20 cellular contexts compared by ENCODE assay signal in the genomic region with DNA sequence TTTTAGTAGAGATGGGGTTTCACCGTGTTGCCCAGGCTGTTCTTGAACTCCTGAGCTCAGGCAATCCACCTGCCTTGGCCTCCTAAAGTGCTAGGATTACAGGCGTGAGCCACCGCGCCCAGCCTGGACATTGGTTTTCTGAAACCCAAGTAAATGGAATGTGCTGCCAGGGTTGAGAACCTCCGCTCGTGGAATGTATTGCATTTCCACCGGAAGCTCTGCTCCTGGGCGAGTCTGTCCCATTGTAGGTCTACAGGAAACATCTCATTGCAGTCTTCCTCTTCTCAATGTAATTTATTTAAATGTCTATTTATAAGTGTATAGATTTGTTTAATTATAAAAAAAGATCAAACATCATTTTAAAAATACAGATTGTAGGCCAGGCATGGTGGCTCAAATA. TPM values are rescaled to one million over a fixed set of nuclear protein-coding genes. Genes with fewer than 3 reads are reported as not detected.
DNase-seq lines count a peak whose midpoint lies in the region; ATAC-seq, FAIRE-seq and TF ChIP-seq lines count a peak whose summit lies in the region.
"Had no signal": no experiment of that assay in that cellular context is flagged by ENCODE, and none has a peak within 500 bp of the region (broad histone marks: within the 10 kb centered on the region; RNA-seq: fewer than 3 reads in every experiment).

No MANE protein-coding gene starts in this region.

- H3K27ac Mint-ChIP-seq in central memory CD8-positive, alpha-beta T cell (ENCODE audit: low read depth), result peak overlapping the region; percentile 70
- H3K27ac Mint-ChIP-seq: CD4-positive, alpha-beta T cell; CD8-positive, alpha-beta memory T cell had no signal

- peak; percentile 55 for FAIRE-seq in endothelial cell of umbilical vein (lab: Jason Lieb, UNC)
- FAIRE-seq: A549, D721Med, GM12878, GM19239 had no signal

- H3K9me3 ChIP-seq in SK-N-MC (ENCODE audit: low read depth, low read length) (no peaks in the 10 kb centered on the region), endothelial cell of umbilical vein (replicated peaks; ENCODE audit: control insufficient read depth, insufficient read depth, low read length) (no peaks in the 10 kb centered on the region)
- H3K9me3 ChIP-seq: A549, BE2C had no signal

- no peak for DNase-seq in SK-N-MC (ENCODE audit: low read depth, low spot score)
- no peak for DNase-seq in central memory CD8-positive, alpha-beta T cell (ENCODE audit: low spot score in 2 of 2)
- no peak for DNase-seq in endothelial cell of umbilical vein (ENCODE audit: low read depth, low spot score)
- no peak for DNase-seq in H4 (ENCODE audit: low spot score)
- no peak for DNase-seq in T-helper 9 cell
- DNase-seq: AML-193; CD4-positive, alpha-beta T cell; CD8-positive, alpha-beta memory T cell; DMS79; GDM1 had no signal

- H3K4me3 Mint-ChIP-seq in central memory CD8-positive, alpha-beta T cell, result no peak overlapping the region
- H3K4me3 Mint-ChIP-seq: CD14-positive monocyte; CD4-positive, alpha-beta T cell; CD8-positive, alpha-beta memory T cell; H9 had no signal

- dilution Hi-C loops in endothelial cell of umbilical vein (cut with MboI; ENCODE audit: extremely low pct_ligation_motif_present, low sequenced_read_pairs), result no loop called here

- peaks cover under 1% of the 10 kb centered on the region for H3K36me3 Mint-ChIP-seq in central memory CD8-positive, alpha-beta T cell (ENCODE audit: insufficient read depth)
- H3K36me3 Mint-ChIP-seq: CD14-positive monocyte; CD8-positive, alpha-beta memory T cell had no signal

- H4K20me1 ChIP-seq in endothelial cell of umbilical vein (replicated peaks; ENCODE audit: control insufficient read depth, extremely low read depth, insufficient read depth, low read length), result no peaks in the 10 kb centered on the region
- H4K20me1 ChIP-seq: BLaER1 treated with 17β-estradiol and CSF1 and Interleukin-3, amounts not matched to agents 10 nM and 100 nM had no signal

- TF ChIP-seq POLR2A in endothelial cell of umbilical vein (IDR thresholded peaks at IDR 0.05; ENCODE audit: low read depth, low read length), result no peak

- no TSS peak for BruUV-seq in endothelial cell of umbilical vein (replicated peaks; lab: Mats Ljungman, UMichigan)

- H3K4me1 Mint-ChIP-seq in central memory CD8-positive, alpha-beta T cell, result peaks cover 2% of the 10 kb centered on the region
- H3K4me1 Mint-ChIP-seq: CD8-positive, alpha-beta memory T cell had no signal

- no peaks in the 10 kb centered on the region for H3K9me3 Mint-ChIP-seq in central memory CD8-positive, alpha-beta T cell
- H3K9me3 Mint-ChIP-seq: CD4-positive, alpha-beta T cell; CD8-positive, alpha-beta memory T cell; H9 had no signal

- H3K9ac ChIP-seq in SK-N-MC (ENCODE audit: insufficient read length) (no peak overlapping the region), endothelial cell of umbilical vein (replicated peaks; ENCODE audit: extremely low read depth, insufficient read depth, low read length) (no peak overlapping the region)
- H3K9ac ChIP-seq: BLaER1 treated with 17β-estradiol and CSF1 and Interleukin-3, amounts not matched to agents 10 nM and 100 nM; GM23248 had no signal

- no peak for ATAC-seq in central memory CD8-positive, alpha-beta T cell (replicated peaks; ENCODE audit: extremely low read depth, poor library complexity, severe bottlenecking)
- ATAC-seq in HG03108 (IDR thresholded peaks at IDR 0.05; ENCODE audit: unreplicated experiment), result no peak
- ATAC-seq: GM12878 had no signal

- H3K4me1 ChIP-seq in endothelial cell of umbilical vein (ENCODE audit: control insufficient read depth, extremely low read depth, insufficient read depth, low read length), result no peaks in the 10 kb centered on the region
- H3K4me1 ChIP-seq: A549, BE2C had no signal

- no peaks in the 10 kb centered on the region for H3K79me2 ChIP-seq in endothelial cell of umbilical vein (ENCODE audit: control insufficient read depth, insufficient read depth, low read length)

- H3K27me3 Mint-ChIP-seq in central memory CD8-positive, alpha-beta T cell, result peaks cover 9% of the 10 kb centered on the region
- H3K27me3 Mint-ChIP-seq: CD4-positive, alpha-beta T cell had no signal

- no peak overlapping the region for H2AFZ ChIP-seq in endothelial cell of umbilical vein (ENCODE audit: low read depth, low read length)
- H2AFZ ChIP-seq: GM23248 had no signal

- POLR2A ChIA-PET in endothelial cell of umbilical vein (lab: Charles Lee), result interaction anchor here (1.7 kb wide), 1 partner anchor 57 kb away, joined by 3 read pairs; the partner anchor contains the start of gene HAPSTR1

- intact Hi-C loops in endothelial cell of umbilical vein (cut with micrococcal nuclease), result no loop called here

- no peak overlapping the region for H3K4me3 ChIP-seq in SK-N-MC
- no peak overlapping the region for H3K4me3 ChIP-seq in endothelial cell of umbilical vein (replicated peaks in 1 of 3; ENCODE audit: insufficient read depth in 1 of 3, low read depth in 1 of 3, low read length in 3 of 3)
- H3K4me3 ChIP-seq: A549; BLaER1 treated with 17β-estradiol and CSF1 and Interleukin-3, amounts not matched to agents 10 nM and 100 nM; GM12878; GM23248 had no signal

- CTCF ChIA-PET in endothelial cell of umbilical vein (lab: Charles Lee), result interaction anchor here (0.6 to 4.8 kb wide), 13 partner anchors 9 to 155 kb away, joined by 3 to 48 read pairs (median 4); partner anchors contain the start of gene HAPSTR1

- H3K36me3 ChIP-seq in SK-N-MC (ENCODE audit: insufficient read depth, low read length), result no peaks in the 10 kb centered on the region
- no peaks in the 10 kb centered on the region for H3K36me3 ChIP-seq in endothelial cell of umbilical vein (ENCODE audit: control insufficient read depth in 2 of 2, extremely low read depth in 1 of 2, insufficient read depth in 2 of 2, low read length in 2 of 2)
- H3K36me3 ChIP-seq: BE2C; BLaER1 treated with 17β-estradiol and CSF1 and Interleukin-3, amounts not matched to agents 10 nM and 100 nM had no signal

- no peak for TF ChIP-seq CTCF in endothelial cell of umbilical vein (IDR thresholded peaks at IDR 0.05; ENCODE audit: extremely low read depth in 1 of 2, insufficient read depth in 1 of 2, low read depth in 1 of 2, low read length in 2 of 2)

- no peak overlapping the region for H3K4me2 ChIP-seq in endothelial cell of umbilical vein (ENCODE audit: insufficient read depth, low read length)
- H3K4me2 ChIP-seq: A549; BLaER1 treated with 17β-estradiol and CSF1 and Interleukin-3, amounts not matched to agents 10 nM and 100 nM had no signal

- no peaks in the 10 kb centered on the region for H3K27me3 ChIP-seq in endothelial cell of umbilical vein (ENCODE audit: control insufficient read depth in 2 of 2, insufficient read depth in 2 of 2, low read length in 2 of 2)
- H3K27me3 ChIP-seq: BE2C; BLaER1 treated with 17β-estradiol and CSF1 and Interleukin-3, amounts not matched to agents 10 nM and 100 nM had no signal

- no peaks in the 10 kb centered on the region for H3K9me1 ChIP-seq in endothelial cell of umbilical vein (replicated peaks; ENCODE audit: control insufficient read depth, extremely low read depth, insufficient read depth, low read length)

- H3K27ac ChIP-seq in SK-N-MC (peak overlapping the region; percentile 54), endothelial cell of umbilical vein (ENCODE audit: insufficient read depth, low read depth, low read length) (no peak overlapping the region)
- H3K27ac ChIP-seq: BLaER1 treated with 17β-estradiol and CSF1 and Interleukin-3, amounts not matched to agents 10 nM and 100 nM; GM23248 had no signal

TF ChIP-seq in endothelial cell of umbilical vein, 7 proteins besides CTCF, POLR2A, EP300 and RAD21:
- no peak for TF ChIP-seq EZH2 (IDR thresholded peaks at IDR 0.05; ENCODE audit: borderline replicate concordance, low read depth, low read length, severe bottlenecking)
- TF ChIP-seq MYC (IDR thresholded peaks at IDR 0.05; ENCODE audit: low read depth, low read length), result no peak
- no peak for TF ChIP-seq MAX (IDR thresholded peaks at IDR 0.05; ENCODE audit: insufficient read depth, insufficient read length)
- no peak for TF ChIP-seq JUN (IDR thresholded peaks at IDR 0.05; ENCODE audit: borderline replicate concordance, insufficient read depth, insufficient read length, low read depth)
- no peak for TF ChIP-seq FOS (IDR thresholded peaks at IDR 0.05; ENCODE audit: borderline replicate concordance, insufficient read depth, low read length)
- TF ChIP-seq POLR2AphosphoS5 (IDR thresholded peaks at IDR 0.05; ENCODE audit: insufficient read depth, low read depth, low read length), result no peak

RNA-seq across cellular contexts. Expression of gene HAPSTR1, which starts 57.4 kb away (rescaled TPM):
- total RNA-seq in endothelial cell of umbilical vein, result 60.1 and 63.7 TPM in 2 replicates
- 11.6 and 15.7 TPM in 2 replicates for polyA plus RNA-seq in endothelial cell of umbilical vein
- polyA plus RNA-seq in endothelial cell of umbilical vein (2011; cell fraction: cytosol; rRNA removed), result 15.9 and 18.5 TPM in 2 replicates
- 20.5 and 27.5 TPM in 2 replicates for polyA plus RNA-seq in endothelial cell of umbilical vein (2011; cell fraction: nucleus; rRNA removed)
- 25.2 and 32.3 TPM in 2 replicates for polyA plus RNA-seq in endothelial cell of umbilical vein (2012)
- polyA minus RNA-seq in endothelial cell of umbilical vein, result 43.8 and 48.6 TPM in 2 replicates
- polyA minus RNA-seq in endothelial cell of umbilical vein (2011; cell fraction: cytosol; rRNA and poly(A)+ RNA removed), result 28.6 TPM
- 28.1 and 40.5 TPM in 2 replicates for polyA minus RNA-seq in endothelial cell of umbilical vein (2011; cell fraction: nucleus; rRNA and poly(A)+ RNA removed)
- 37.0 and 45.7 TPM in 2 replicates for total RNA-seq in H4 (2014; rRNA removed; shearing (Covaris generic))
